28 cellular contexts compared by ENCODE assay signal in genomic region chr5:149870697-149871096, GRCh38.
"Had no signal": no experiment of that assay in that cellular context is flagged by ENCODE, and none has a peak within 500 bp of the region (broad histone marks: within the 10 kb centered on the region; RNA-seq: fewer than 3 reads in every experiment).

No MANE protein-coding gene starts in this region.

- H3K9me3 ChIP-seq: ovary, psoas muscle, right lobe of liver, sigmoid colon, thoracic aorta, thyroid gland, upper lobe of right lung, uterus had no signal

- H3K27ac Mint-ChIP-seq: naive thymus-derived CD4-positive, alpha-beta T cell; natural killer cell; nephron; neural progenitor cell; progenitor cell of endocrine pancreas; stimulated activated memory B cell treated with anti-CD40 and anti-IgM and Interleukin-4, amounts not matched to agents 10 μg/mL and 1 μg/mL and 100 μg/mL, for 72 hours; type B pancreatic cell had no signal

- H3K4me3 ChIP-seq: neural progenitor cell, ovary, psoas muscle, right lobe of liver, sigmoid colon, thoracic aorta, thyroid gland, tibial nerve, upper lobe of right lung, uterus had no signal

- H3K36me3 Mint-ChIP-seq: naive thymus-derived CD4-positive, alpha-beta T cell; natural killer cell; neural progenitor cell; type B pancreatic cell had no signal

- DNase-seq: naive thymus-derived CD4-positive, alpha-beta T cell; natural killer cell; occipital lobe; ovary; posterior cingulate gyrus; psoas muscle; right cardiac atrium; right lobe of liver; sigmoid colon; small intestine; stimulated activated CD4-positive, alpha-beta T cell treated with anti-CD3 and anti-CD28 coated beads, Interleukin-15, amount 100 ng/mL, for 24 hours; stimulated activated CD4-positive, alpha-beta T cell treated with anti-CD3 and anti-CD28 coated beads, Interleukin-2, amount 100 ng/mL, for 24 hours; stimulated activated CD4-positive, alpha-beta T cell treated with anti-CD3 and anti-CD28 coated beads, Interleukin-2, amount 100 ng/mL, for 48 hours; stimulated activated CD4-positive, alpha-beta T cell treated with anti-CD3 and anti-CD28 coated beads, Interleukin-4, amount 100 ng/mL, for 24 hours; stimulated activated naive CD4-positive, alpha-beta T cell; stimulated activated naive CD8-positive, alpha-beta T cell treated with anti-CD3 and anti-CD28 coated beads, Interleukin-15, amount 100 ng/mL, for 72 hours; stimulated activated naive CD8-positive, alpha-beta T cell treated with anti-CD3 and anti-CD28 coated beads, Interleukin-15, Interleukin-2, amounts not matched to agents 100 U/mL and 50 U/mL, for 24 hours; thyroid gland; upper lobe of right lung; uterus had no signal

- H3K9me3 Mint-ChIP-seq: naive thymus-derived CD4-positive, alpha-beta T cell; natural killer cell; stimulated activated memory B cell treated with anti-CD40 and anti-IgM and Interleukin-4, amounts not matched to agents 10 μg/mL and 1 μg/mL and 100 μg/mL, for 72 hours; stimulated activated naive CD8-positive, alpha-beta T cell treated with anti-CD3 and anti-CD28 coated beads, Interleukin-15, amount 100 ng/mL, for 72 hours had no signal

- H3K9ac ChIP-seq: neural progenitor cell, parathyroid adenoma had no signal

- H3K36me3 ChIP-seq: neural progenitor cell, ovary, right lobe of liver, sigmoid colon, thoracic aorta, thyroid gland, tibial nerve, upper lobe of right lung, uterus had no signal

- H3K27me3 Mint-ChIP-seq: naive thymus-derived CD4-positive, alpha-beta T cell; stimulated activated memory B cell treated with anti-CD40 and anti-IgM and Interleukin-4, amounts not matched to agents 10 μg/mL and 1 μg/mL and 100 μg/mL, for 72 hours had no signal

- H3K27me3 ChIP-seq: neural progenitor cell, ovary, right lobe of liver, sigmoid colon, thyroid gland, tibial nerve, upper lobe of right lung, uterus had no signal

- H3K4me1 ChIP-seq: neural progenitor cell, parathyroid adenoma, right lobe of liver, thyroid gland, tibial nerve, uterus had no signal

- H3K27ac ChIP-seq: neural progenitor cell, ovary, parathyroid adenoma, psoas muscle, right lobe of liver, sigmoid colon, thoracic aorta, thyroid gland, tibial nerve, upper lobe of right lung, uterus had no signal

- ATAC-seq: naive thymus-derived CD4-positive, alpha-beta T cell; natural killer cell; psoas muscle; right cardiac atrium; stimulated activated memory B cell treated with anti-CD40 and anti-IgM and Interleukin-4, amounts not matched to agents 10 μg/mL and 1 μg/mL and 100 μg/mL, for 72 hours; stimulated activated naive CD8-positive, alpha-beta T cell treated with anti-CD3 and anti-CD28 coated beads, Interleukin-15, amount 100 ng/mL, for 72 hours; stimulated activated naive CD8-positive, alpha-beta T cell treated with anti-CD3 and anti-CD28 coated beads, Interleukin-15, Interleukin-2, amounts not matched to agents 100 U/mL and 50 U/mL, for 24 hours; upper lobe of right lung had no signal

- H3K4me1 Mint-ChIP-seq: naive thymus-derived CD4-positive, alpha-beta T cell; natural killer cell; nephron; stimulated activated memory B cell treated with anti-CD40 and anti-IgM and Interleukin-4, amounts not matched to agents 10 μg/mL and 1 μg/mL and 100 μg/mL, for 72 hours; stimulated activated naive CD8-positive, alpha-beta T cell treated with anti-CD3 and anti-CD28 coated beads, Interleukin-15, amount 100 ng/mL, for 72 hours had no signal

- H3K4me3 Mint-ChIP-seq: naive thymus-derived CD4-positive, alpha-beta T cell; natural killer cell; nephron; neural progenitor cell; stimulated activated memory B cell treated with anti-CD40 and anti-IgM and Interleukin-4, amounts not matched to agents 10 μg/mL and 1 μg/mL and 100 μg/mL, for 72 hours; stimulated activated naive CD8-positive, alpha-beta T cell treated with anti-CD3 and anti-CD28 coated beads, Interleukin-15, amount 100 ng/mL, for 72 hours; type B pancreatic cell had no signal
